ENCODE assay signal across 13 cellular contexts in the genomic region with DNA sequence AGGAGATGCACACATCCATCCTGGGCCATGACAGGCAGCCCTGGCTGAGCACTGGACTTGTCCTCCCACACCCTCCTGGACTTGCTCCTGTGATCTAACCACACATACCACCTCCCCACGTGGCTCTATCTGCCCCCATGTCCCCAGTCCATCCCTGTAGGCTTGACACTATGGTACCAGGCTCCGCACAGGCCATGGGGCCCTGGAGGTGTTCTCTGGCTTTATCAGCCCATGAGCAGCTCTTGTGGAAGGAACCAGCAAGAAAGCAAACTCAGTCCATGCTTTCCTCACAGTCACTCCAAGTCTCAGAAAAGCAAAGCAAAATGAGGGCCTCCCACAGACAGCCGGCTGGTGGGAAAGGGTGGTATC.
DNase-seq lines count a peak whose midpoint lies in the region; ATAC-seq and TF ChIP-seq lines count a peak whose summit lies in the region.
"Had no signal": no experiment of that assay in that cellular context is flagged by ENCODE, and none has a peak within 500 bp of the region (broad histone marks: within the 10 kb centered on the region; RNA-seq: fewer than 3 reads in every experiment).

No MANE protein-coding gene starts in this region.

- intact Hi-C loops in cardiac septum (cut with DNase I) (loop anchor here (10.0 kb wide), 1 partner anchor 51 kb away; no protein-coding TSS in a partner anchor), left ventricle myocardium superior (cut with micrococcal nuclease) (no loop called here), upper lobe of right lung (cut with DNase I) (no loop called here)

- no peaks in the 10 kb centered on the region for H3K9me3 Mint-ChIP-seq in central memory CD8-positive, alpha-beta T cell
- H3K9me3 Mint-ChIP-seq in neural crest cell: no peaks in the 10 kb centered on the region
- H3K9me3 Mint-ChIP-seq: activated CD4-positive, alpha-beta T cell treated with anti-CD3 and anti-CD28 coated beads, Interleukin-2, amount 10 ng/mL, durations not matched to agents 7 days and 5 days had no signal

- H3K36me3 Mint-ChIP-seq in central memory CD8-positive, alpha-beta T cell (ENCODE audit: insufficient read depth): peaks cover 57% of the 10 kb centered on the region
- peaks cover 4% of the 10 kb centered on the region for H3K36me3 Mint-ChIP-seq in neural crest cell (ENCODE audit: low read depth)

- H3K9me3 ChIP-seq in upper lobe of right lung: no peaks in the 10 kb centered on the region

- H3K4me1 ChIP-seq in upper lobe of right lung: peaks cover 97% of the 10 kb centered on the region

- no peak overlapping the region for H3K4me3 ChIP-seq in upper lobe of right lung
- H3K4me3 ChIP-seq: hepatocyte had no signal

- no peaks in the 10 kb centered on the region for H3K27me3 ChIP-seq in upper lobe of right lung
- H3K27me3 ChIP-seq: hepatocyte had no signal

- H3K36me3 ChIP-seq in upper lobe of right lung: peaks cover 92% of the 10 kb centered on the region

- TF ChIP-seq CTCF in neural crest cell (conservative IDR thresholded peaks at IDR 0.05) (no peak), upper lobe of right lung (IDR thresholded peaks at IDR 0.05) (no peak)

- ATAC-seq in left ventricle myocardium superior (no peak), upper lobe of right lung (peak; percentile 5)
- ATAC-seq in central memory CD8-positive, alpha-beta T cell (replicated peaks; ENCODE audit: extremely low read depth, poor library complexity, severe bottlenecking): no peak

- H3K4me3 Mint-ChIP-seq in central memory CD8-positive, alpha-beta T cell: no peak overlapping the region
- H3K4me3 Mint-ChIP-seq in neural crest cell: no peak overlapping the region
- H3K4me3 Mint-ChIP-seq: activated CD4-positive, alpha-beta T cell treated with anti-CD3 and anti-CD28 coated beads, Interleukin-2, amount 10 ng/mL, durations not matched to agents 7 days and 5 days had no signal

- H3K27ac ChIP-seq in upper lobe of right lung: peak overlapping the region; percentile 43
- H3K27ac ChIP-seq: hepatocyte, KMS-11 had no signal

- DNase-seq in cardiac septum (ENCODE audit: low spot score): peak; percentile 71
- DNase-seq in left ventricle myocardium superior: no peak
- DNase-seq in central memory CD8-positive, alpha-beta T cell (ENCODE audit: low spot score in 2 of 2): no peak
- no peak for DNase-seq in neural crest cell (ENCODE audit: low read depth, low spot score)
- DNase-seq in upper lobe of right lung: no peak
- DNase-seq in NCI-H2107 treated with DMSO at 0.1 percent for 48 hours (lab: John Stamatoyannopoulos, UW; ENCODE audit: unreplicated experiment): no peak
- no peak for DNase-seq in globus pallidus (ENCODE audit: low spot score)
- no peak for DNase-seq in amygdala (lab: John Stamatoyannopoulos, UW)
- DNase-seq: activated CD4-positive, alpha-beta T cell treated with anti-CD3 and anti-CD28 coated beads, Interleukin-2, amount 10 ng/mL, durations not matched to agents 7 days and 5 days; EL; NCI-H2029 had no signal

- H3K27me3 Mint-ChIP-seq in central memory CD8-positive, alpha-beta T cell: no peaks in the 10 kb centered on the region
- no peaks in the 10 kb centered on the region for H3K27me3 Mint-ChIP-seq in neural crest cell (ENCODE audit: low read depth)
- H3K27me3 Mint-ChIP-seq: activated CD4-positive, alpha-beta T cell treated with anti-CD3 and anti-CD28 coated beads, Interleukin-2, amount 10 ng/mL, durations not matched to agents 7 days and 5 days had no signal

- H3K4me1 Mint-ChIP-seq in central memory CD8-positive, alpha-beta T cell: peaks cover 70% of the 10 kb centered on the region
- H3K4me1 Mint-ChIP-seq in neural crest cell: no peaks in the 10 kb centered on the region

- H3K27ac Mint-ChIP-seq in central memory CD8-positive, alpha-beta T cell (ENCODE audit: low read depth): peak overlapping the region; percentile 64
- H3K27ac Mint-ChIP-seq in neural crest cell (ENCODE audit: unreplicated experiment): peak overlapping the region; percentile 43
- H3K27ac Mint-ChIP-seq: activated CD4-positive, alpha-beta T cell treated with anti-CD3 and anti-CD28 coated beads, Interleukin-2, amount 10 ng/mL, durations not matched to agents 7 days and 5 days had no signal
